ENCODE assay signal across 1 cellular context in genomic region chrX:53883196-53883595, GRCh38.
TF ChIP-seq lines count a peak whose summit lies in the region.

No MANE protein-coding gene starts in this region.

TF ChIP-seq in HepG2, 621 proteins besides CTCF, POLR2A, EP300 and RAD21:
- no peak for TF ChIP-seq FOXA1 (IDR thresholded peaks at IDR 0.05)
- peak; percentile 63 for TF ChIP-seq FOXA1 (CRISPR knock-in tag; IDR thresholded peaks at IDR 0.05)
- TF ChIP-seq ARID4A (CRISPR knock-in tag; IDR thresholded peaks at IDR 0.05; ENCODE audit: borderline replicate concordance): no peak; the same call in 1 of the 2 replicates
- TF ChIP-seq, protein P1, sequence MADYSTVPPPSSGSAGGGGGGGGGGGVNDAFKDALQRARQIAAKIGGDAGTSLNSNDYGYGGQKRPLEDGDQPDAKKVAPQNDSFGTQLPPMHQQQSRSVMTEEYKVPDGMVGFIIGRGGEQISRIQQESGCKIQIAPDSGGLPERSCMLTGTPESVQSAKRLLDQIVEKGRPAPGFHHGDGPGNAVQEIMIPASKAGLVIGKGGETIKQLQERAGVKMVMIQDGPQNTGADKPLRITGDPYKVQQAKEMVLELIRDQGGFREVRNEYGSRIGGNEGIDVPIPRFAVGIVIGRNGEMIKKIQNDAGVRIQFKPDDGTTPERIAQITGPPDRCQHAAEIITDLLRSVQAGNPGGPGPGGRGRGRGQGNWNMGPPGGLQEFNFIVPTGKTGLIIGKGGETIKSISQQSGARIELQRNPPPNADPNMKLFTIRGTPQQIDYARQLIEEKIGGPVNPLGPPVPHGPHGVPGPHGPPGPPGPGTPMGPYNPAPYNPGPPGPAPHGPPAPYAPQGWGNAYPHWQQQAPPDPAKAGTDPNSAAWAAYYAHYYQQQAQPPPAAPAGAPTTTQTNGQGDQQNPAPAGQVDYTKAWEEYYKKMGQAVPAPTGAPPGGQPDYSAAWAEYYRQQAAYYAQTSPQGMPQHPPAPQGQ (CRISPR knock-in tag; IDR thresholded peaks at IDR 0.05; ENCODE audit: borderline replicate concordance): no peak
- TF ChIP-seq SRY (CRISPR knock-in tag; IDR thresholded peaks at IDR 0.05): no peak
- 0 out of 2 replicates have a peak, but pooled peaks have one; percentile 14 for TF ChIP-seq ARID3A (IDR thresholded peaks at IDR 0.05; ENCODE audit: low read depth, low read length)
- peak; percentile 37; the same call in 1 of the 2 replicates for TF ChIP-seq NCOR1 (IDR thresholded peaks at IDR 0.05; ENCODE audit: borderline replicate concordance, low read length)
- peak; percentile 57 for TF ChIP-seq HNF4A (CRISPR knock-in tag; IDR thresholded peaks at IDR 0.05)
- TF ChIP-seq SCMH1 (CRISPR knock-in tag; IDR thresholded peaks at IDR 0.05; ENCODE audit: borderline replicate concordance): no peak
- TF ChIP-seq KMT2B (CRISPR knock-in tag; IDR thresholded peaks at IDR 0.05): no peak
- TF ChIP-seq NFE2 (CRISPR knock-in tag; IDR thresholded peaks at IDR 0.05): no peak
- TF ChIP-seq BCL6 (CRISPR knock-in tag; IDR thresholded peaks at IDR 0.05): peak; percentile 66
- no peak for TF ChIP-seq SOX6 (IDR thresholded peaks at IDR 0.05)
- peak; percentile 59 for TF ChIP-seq SOX6 (CRISPR knock-in tag; IDR thresholded peaks at IDR 0.05)
- no peak for TF ChIP-seq NFIB (CRISPR knock-in tag; IDR thresholded peaks at IDR 0.05; ENCODE audit: borderline replicate concordance)
- no peak for TF ChIP-seq SOX13 (IDR thresholded peaks at IDR 0.05)
- peak in 1 of 2 experiments; percentile 74; a peak in 2 of 4 replicates for TF ChIP-seq SOX13 (CRISPR knock-in tag; conservative IDR thresholded peaks at IDR 0.05 in 1 of 2, IDR thresholded peaks at IDR 0.05 in 1 of 2)
- peak; percentile 34; the same call in 1 of the 2 replicates for TF ChIP-seq FOXP4 (CRISPR knock-in tag; IDR thresholded peaks at IDR 0.05)
- no peak for TF ChIP-seq JARID2 (CRISPR knock-in tag; IDR thresholded peaks at IDR 0.05; ENCODE audit: insufficient replicate concordance)
- peak; percentile 18; the same call in 1 of the 2 replicates for TF ChIP-seq FOXP1 (IDR thresholded peaks at IDR 0.05)
- TF ChIP-seq FOXP1 (CRISPR knock-in tag; IDR thresholded peaks at IDR 0.05): peak; percentile 8; the same call in 1 of the 2 replicates
- TF ChIP-seq ARID5B (CRISPR knock-in tag; IDR thresholded peaks at IDR 0.05): peak; percentile 49; the same call in 1 of the 2 replicates
- peak; percentile 53 for TF ChIP-seq GATAD2A (CRISPR knock-in tag; IDR thresholded peaks at IDR 0.05)
- no peak for TF ChIP-seq ZNF589 (CRISPR knock-in tag; conservative IDR thresholded peaks at IDR 0.05)
- peak; percentile 67; the same call in 1 of the 2 replicates for TF ChIP-seq ZNF644 (CRISPR knock-in tag; IDR thresholded peaks at IDR 0.05; ENCODE audit: low read depth)
- TF ChIP-seq ZNF484 (CRISPR knock-in tag; IDR thresholded peaks at IDR 0.05; ENCODE audit: borderline replicate concordance, low read depth): no peak
- peak; percentile 59 for TF ChIP-seq FOXA3 (CRISPR knock-in tag; IDR thresholded peaks at IDR 0.05)
- no peak for TF ChIP-seq ZBTB44 (CRISPR knock-in tag; IDR thresholded peaks at IDR 0.05)
- peak; percentile 42; the same call in 1 of the 2 replicates for TF ChIP-seq HNF4G (IDR thresholded peaks at IDR 0.05; ENCODE audit: borderline replicate concordance, low read depth, low read length)
- TF ChIP-seq HNF4G (CRISPR knock-in tag; IDR thresholded peaks at IDR 0.05; ENCODE audit: borderline replicate concordance, low read depth): no peak
- peak; percentile 75 for TF ChIP-seq PATZ1 (CRISPR knock-in tag; IDR thresholded peaks at IDR 0.05)
- no peak for TF ChIP-seq ZNF33B (CRISPR knock-in tag; IDR thresholded peaks at IDR 0.05)
- TF ChIP-seq, protein P2, sequence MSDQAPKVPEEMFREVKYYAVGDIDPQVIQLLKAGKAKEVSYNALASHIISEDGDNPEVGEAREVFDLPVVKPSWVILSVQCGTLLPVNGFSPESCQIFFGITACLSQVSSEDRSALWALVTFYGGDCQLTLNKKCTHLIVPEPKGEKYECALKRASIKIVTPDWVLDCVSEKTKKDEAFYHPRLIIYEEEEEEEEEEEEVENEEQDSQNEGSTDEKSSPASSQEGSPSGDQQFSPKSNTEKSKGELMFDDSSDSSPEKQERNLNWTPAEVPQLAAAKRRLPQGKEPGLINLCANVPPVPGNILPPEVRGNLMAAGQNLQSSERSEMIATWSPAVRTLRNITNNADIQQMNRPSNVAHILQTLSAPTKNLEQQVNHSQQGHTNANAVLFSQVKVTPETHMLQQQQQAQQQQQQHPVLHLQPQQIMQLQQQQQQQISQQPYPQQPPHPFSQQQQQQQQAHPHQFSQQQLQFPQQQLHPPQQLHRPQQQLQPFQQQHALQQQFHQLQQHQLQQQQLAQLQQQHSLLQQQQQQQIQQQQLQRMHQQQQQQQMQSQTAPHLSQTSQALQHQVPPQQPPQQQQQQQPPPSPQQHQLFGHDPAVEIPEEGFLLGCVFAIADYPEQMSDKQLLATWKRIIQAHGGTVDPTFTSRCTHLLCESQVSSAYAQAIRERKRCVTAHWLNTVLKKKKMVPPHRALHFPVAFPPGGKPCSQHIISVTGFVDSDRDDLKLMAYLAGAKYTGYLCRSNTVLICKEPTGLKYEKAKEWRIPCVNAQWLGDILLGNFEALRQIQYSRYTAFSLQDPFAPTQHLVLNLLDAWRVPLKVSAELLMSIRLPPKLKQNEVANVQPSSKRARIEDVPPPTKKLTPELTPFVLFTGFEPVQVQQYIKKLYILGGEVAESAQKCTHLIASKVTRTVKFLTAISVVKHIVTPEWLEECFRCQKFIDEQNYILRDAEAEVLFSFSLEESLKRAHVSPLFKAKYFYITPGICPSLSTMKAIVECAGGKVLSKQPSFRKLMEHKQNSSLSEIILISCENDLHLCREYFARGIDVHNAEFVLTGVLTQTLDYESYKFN (CRISPR knock-in tag; conservative IDR thresholded peaks at IDR 0.05): peak; percentile 50
- no peak for TF ChIP-seq THYN1 (CRISPR knock-in tag; IDR thresholded peaks at IDR 0.05; ENCODE audit: borderline replicate concordance, low read depth)
- TF ChIP-seq SIX4 (CRISPR knock-in tag; IDR thresholded peaks at IDR 0.05): no peak
- no peak for TF ChIP-seq ZNF713 (CRISPR knock-in tag; IDR thresholded peaks at IDR 0.05)
- TF ChIP-seq SOX5 (CRISPR knock-in tag; IDR thresholded peaks at IDR 0.05; ENCODE audit: borderline replicate concordance): peak; percentile 74; the same call in 1 of the 2 replicates
